ENCODE assay signal across 26 cellular contexts in the genomic region with DNA sequence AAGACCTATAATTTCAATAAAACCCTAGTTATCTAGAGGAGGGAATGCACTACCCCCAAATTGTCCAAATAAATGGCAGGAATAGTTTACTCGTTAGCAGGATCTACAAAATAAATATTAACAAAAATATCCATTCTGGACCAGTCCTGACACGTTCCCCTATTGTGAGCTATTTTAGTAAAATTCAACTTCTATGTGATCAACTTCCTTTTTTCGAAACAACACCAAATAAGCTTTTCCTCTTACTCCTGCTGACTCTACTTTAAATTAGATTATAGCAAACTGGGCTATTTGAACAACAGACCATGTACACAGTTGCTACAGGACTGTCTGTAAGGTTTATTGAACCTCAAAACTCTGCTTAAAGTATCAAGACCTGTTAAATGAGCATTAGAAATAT.
A peak's percentile ranks its signal among the peaks of the same experiment; 100 is the strongest.
DNase-seq lines count a peak whose midpoint lies in the region; ATAC-seq and TF ChIP-seq lines count a peak whose summit lies in the region.
"Had no signal": no experiment of that assay in that cellular context is flagged by ENCODE, and none has a peak within 500 bp of the region (broad histone marks: within the 10 kb centered on the region; RNA-seq: fewer than 3 reads in every experiment).

No MANE protein-coding gene starts in this region.

- ATAC-seq in Right ventricle myocardium superior (ENCODE audit: poor library complexity) = peak; percentile 72
- no peak for ATAC-seq in Right ventricle myocardium inferior
- no peak for ATAC-seq in HG03460 (IDR thresholded peaks at IDR 0.05; ENCODE audit: unreplicated experiment)
- ATAC-seq in GM21447 (IDR thresholded peaks at IDR 0.05; ENCODE audit: unreplicated experiment) = no peak
- ATAC-seq: A549; activated CD8-positive, alpha-beta T cell treated with anti-CD3 and anti-CD28 coated beads, Interleukin-2, amount 10 ng/mL, durations not matched to agents 7 days and 5 days; gastroesophageal sphincter; left colon had no signal

- no peak overlapping the region for H2AFZ ChIP-seq in neural progenitor cell (replicated peaks)

- H3K36me3 ChIP-seq in neural progenitor cell = no peaks in the 10 kb centered on the region
- H3K36me3 ChIP-seq: gastroesophageal sphincter, stomach, vagina had no signal

- intact Hi-C loops in Right ventricle myocardium superior (cut with DNase I) (no loop called here), Right ventricle myocardium inferior (cut with DNase I) (no loop called here)

- TF ChIP-seq CTCF in neural progenitor cell (IDR thresholded peaks at IDR 0.05) = no peak

- peaks cover 4% of the 10 kb centered on the region for H3K27me3 Mint-ChIP-seq in neural progenitor cell (ENCODE audit: insufficient read depth, low read depth)

- peaks cover 2% of the 10 kb centered on the region for H3K36me3 Mint-ChIP-seq in neural progenitor cell

- H3K27me3 ChIP-seq in neural progenitor cell = no peaks in the 10 kb centered on the region
- H3K27me3 ChIP-seq: gastroesophageal sphincter, stomach, thyroid gland, vagina had no signal

- H3K9me3 ChIP-seq in neural progenitor cell (ENCODE audit: low read depth) = no peaks in the 10 kb centered on the region
- H3K9me3 ChIP-seq: A549, gastroesophageal sphincter, stomach, thyroid gland, vagina had no signal

- no peaks in the 10 kb centered on the region for H3F3A ChIP-seq in neural progenitor cell (ENCODE audit: low read depth)

- H4K20me1 ChIP-seq in neural progenitor cell (ENCODE audit: low read depth) = no peaks in the 10 kb centered on the region

- H3K27ac Mint-ChIP-seq in neural progenitor cell = no peak overlapping the region
- H3K27ac Mint-ChIP-seq: activated CD8-positive, alpha-beta T cell treated with anti-CD3 and anti-CD28 coated beads, Interleukin-2, amount 10 ng/mL, durations not matched to agents 7 days and 5 days had no signal

- no peak overlapping the region for H3K9ac ChIP-seq in neural progenitor cell

- no peak overlapping the region for H3K27ac ChIP-seq in neural progenitor cell
- H3K27ac ChIP-seq: A549, gastroesophageal sphincter, stomach, thyroid gland, vagina had no signal

- no peaks in the 10 kb centered on the region for H3K79me2 ChIP-seq in neural progenitor cell (ENCODE audit: low read depth)

- no peak overlapping the region for H3K4me3 ChIP-seq in neural progenitor cell
- H3K4me3 ChIP-seq: A549, gastroesophageal sphincter, stomach, thyroid gland, vagina had no signal

- DNase-seq in Right ventricle myocardium superior = no peak
- no peak for DNase-seq in Right ventricle myocardium inferior (ENCODE audit: missing footprints)
- peak; percentile 27 for DNase-seq in SKM-1 (lab: John Stamatoyannopoulos, UW; ENCODE audit: unreplicated experiment)
- DNase-seq in globus pallidus (ENCODE audit: low spot score) = peak; percentile 20
- DNase-seq in neural progenitor cell (ENCODE audit: low spot score) = no peak
- no peak for DNase-seq in inferior parietal cortex (ENCODE audit: extremely low spot score)
- DNase-seq: activated CD8-positive, alpha-beta T cell treated with anti-CD3 and anti-CD28 coated beads, Interleukin-2, amount 10 ng/mL, durations not matched to agents 7 days and 5 days; activated T-cell treated with anti-CD3 and anti-CD28 coated beads for 4 hours; central memory CD4-positive, alpha-beta T cell; DMS53; hippocampal formation; left colon; mesenchymal stem cell; NCI-H1417 treated with DMSO at 0.1 percent for 48 hours; NCI-H345; nucleus accumbens; small intestine; stimulated activated CD4-positive, alpha-beta T cell treated with anti-CD3 and anti-CD28 coated beads, Interleukin-1b, Interleukin-23, amount 100 ng/mL, for 48 hours; stimulated activated CD8-positive, alpha-beta memory T cell treated with anti-CD3 and anti-CD28 coated beads, Interleukin-4, amount 100 ng/mL, for 48 hours; stomach; thyroid gland had no signal

- no peaks in the 10 kb centered on the region for H3K4me1 ChIP-seq in neural progenitor cell
- H3K4me1 ChIP-seq: A549, gastroesophageal sphincter, vagina had no signal

- no peak overlapping the region for H3K4me2 ChIP-seq in neural progenitor cell
- H3K4me2 ChIP-seq: A549 had no signal

- peaks cover 8% of the 10 kb centered on the region for H3K4me1 Mint-ChIP-seq in neural progenitor cell

- H3K4me3 Mint-ChIP-seq in neural progenitor cell = no peak overlapping the region
- H3K4me3 Mint-ChIP-seq: activated CD8-positive, alpha-beta T cell treated with anti-CD3 and anti-CD28 coated beads, Interleukin-2, amount 10 ng/mL, durations not matched to agents 7 days and 5 days had no signal

- H3K9me3 Mint-ChIP-seq in neural progenitor cell = no peaks in the 10 kb centered on the region

Comparison
In these comparisons a context has a peak if more than half of its experiments do, and no peak if none do; other contexts are left out.
1. DNase-seq: peak in SKM-1 (single experiment) and globus pallidus (single experiment); none in Right ventricle myocardium superior (single experiment), Right ventricle myocardium inferior (single experiment), neural progenitor cell (single experiment) and inferior parietal cortex (single experiment).